Comparison of ENCODE assay signal across 7 cellular contexts in genomic region chr2:209574515-209574914, GRCh38.
"Had no signal": no experiment of that assay in that cellular context is flagged by ENCODE, and none has a peak within 500 bp of the region (broad histone marks: within the 10 kb centered on the region; RNA-seq: fewer than 3 reads in every experiment).

No MANE protein-coding gene starts in this region.

- H3K36me3 Mint-ChIP-seq: IgD-negative memory B cell had no signal

- H3K9me3 Mint-ChIP-seq: IgD-negative memory B cell had no signal

- FAIRE-seq: HTR-8/SVneo, K562 had no signal

- H3K27ac ChIP-seq: HL-60, KMS-11 had no signal

- H3K4me3 ChIP-seq: K562 had no signal

- H3K4me2 ChIP-seq: KMS-11 had no signal

- H3K9ac ChIP-seq: KMS-11 had no signal

- H3K4me3 Mint-ChIP-seq: IgD-negative memory B cell had no signal

- DNase-seq: KBM-7, KG1 had no signal

- ATAC-seq: K562 had no signal

- H3K27ac Mint-ChIP-seq: IgD-negative memory B cell had no signal
